In genomic region chr6:73713426-73714147, GRCh38 we compare ENCODE assay signal across 13 cellular contexts. TPM values are rescaled to one million over a fixed set of nuclear protein-coding genes. Genes with fewer than 3 reads are reported as not detected.
DNase-seq lines count a peak whose midpoint lies in the region; ATAC-seq, FAIRE-seq and TF ChIP-seq lines count a peak whose summit lies in the region.
"Had no signal": no experiment of that assay in that cellular context is flagged by ENCODE, and none has a peak within 500 bp of the region (broad histone marks: within the 10 kb centered on the region; RNA-seq: fewer than 3 reads in every experiment).

No MANE protein-coding gene starts in this region.

- no peaks in the 10 kb centered on the region for H3K27me3 Mint-ChIP-seq in endothelial cell (ENCODE audit: unreplicated experiment)
- no peaks in the 10 kb centered on the region for H3K27me3 Mint-ChIP-seq in chondrocyte (ENCODE audit: low read depth)
- H3K27me3 Mint-ChIP-seq: activated B cell treated with CpG ODN at 0.5 μM for 24 hours; central memory CD8-positive, alpha-beta T cell had no signal

- H3K9ac ChIP-seq in parathyroid adenoma, result no peak overlapping the region

- H2AFZ ChIP-seq in parathyroid adenoma, result peak overlapping the region; percentile 49

- H3K4me1 Mint-ChIP-seq in endothelial cell (ENCODE audit: unreplicated experiment) (peaks cover 23% of the 10 kb centered on the region), chondrocyte (ENCODE audit: low read depth) (peaks cover 26% of the 10 kb centered on the region)
- H3K4me1 Mint-ChIP-seq: central memory CD8-positive, alpha-beta T cell had no signal

- 58 to 69% (median 59%) methylated on average over 8 of the region's 8 CpGs for WGBS in small intestine, 3 donors

- H3K36me3 Mint-ChIP-seq in endothelial cell (ENCODE audit: low read depth, unreplicated experiment), result peaks cover 18% of the 10 kb centered on the region
- peaks cover 5% of the 10 kb centered on the region for H3K36me3 Mint-ChIP-seq in chondrocyte (ENCODE audit: low read depth)

- H3K36me3 ChIP-seq in parathyroid adenoma (ENCODE audit: control insufficient read depth, insufficient read depth, low read length) (no peaks in the 10 kb centered on the region), small intestine (ENCODE audit: control insufficient read depth in 2 of 2, insufficient read depth in 2 of 2, low read length in 2 of 2) (no peaks in the 10 kb centered on the region)

- H3K27me3 ChIP-seq in parathyroid adenoma (ENCODE audit: control insufficient read depth, insufficient read depth, low read length), result no peaks in the 10 kb centered on the region
- H3K27me3 ChIP-seq in small intestine (ENCODE audit: control insufficient read depth in 2 of 2, insufficient read depth in 2 of 2, low read length in 2 of 2), result no peaks in the 10 kb centered on the region

- H3K9me3 Mint-ChIP-seq in endothelial cell (ENCODE audit: unreplicated experiment) (no peaks in the 10 kb centered on the region), chondrocyte (ENCODE audit: low read depth) (peaks cover 7% of the 10 kb centered on the region)
- H3K9me3 Mint-ChIP-seq: activated B cell treated with CpG ODN at 0.5 μM for 24 hours; central memory CD8-positive, alpha-beta T cell had no signal

- peaks cover 13% of the 10 kb centered on the region for H3K79me2 ChIP-seq in parathyroid adenoma

- H3K4me3 Mint-ChIP-seq in endothelial cell (ENCODE audit: unreplicated experiment), result no peak overlapping the region
- H3K4me3 Mint-ChIP-seq in chondrocyte (ENCODE audit: unreplicated experiment), result no peak overlapping the region
- H3K4me3 Mint-ChIP-seq: activated B cell treated with CpG ODN at 0.5 μM for 24 hours; central memory CD8-positive, alpha-beta T cell had no signal

- peak overlapping the region; percentile 1 for H3K4me2 ChIP-seq in parathyroid adenoma (ENCODE audit: low read length)

- TF ChIP-seq CTCF in endothelial cell (IDR thresholded peaks at IDR 0.05; ENCODE audit: unreplicated experiment) (no peak), parathyroid adenoma (IDR thresholded peaks at IDR 0.05) (no peak), chondrocyte (IDR thresholded peaks at IDR 0.05) (no peak), GM13977 (IDR thresholded peaks at IDR 0.05; ENCODE audit: extremely low read depth, insufficient read depth, missing control alignments) (no peak)

- no peak for FAIRE-seq in small intestine (lab: Jason Lieb, UNC)

- no peak for ATAC-seq in HG03457 (IDR thresholded peaks at IDR 0.05; ENCODE audit: unreplicated experiment)

- no peak overlapping the region for H3K4me3 ChIP-seq in Jurkat, Clone E6-1 (ENCODE audit: low read length)
- H3K4me3 ChIP-seq in parathyroid adenoma (ENCODE audit: low read depth, low read length) (no peak overlapping the region), small intestine (ENCODE audit: low read depth in 1 of 2, low read length in 2 of 2) (no peak overlapping the region)

- peaks cover 30% of the 10 kb centered on the region for H3K4me1 ChIP-seq in parathyroid adenoma
- H3K4me1 ChIP-seq in small intestine (ENCODE audit: control insufficient read depth in 2 of 2, insufficient read depth in 1 of 2, low read depth in 1 of 2, low read length in 1 of 2), result no peaks in the 10 kb centered on the region

- H3K9me3 ChIP-seq in parathyroid adenoma (ENCODE audit: control insufficient read depth, low read length), result no peaks in the 10 kb centered on the region
- no peaks in the 10 kb centered on the region for H3K9me3 ChIP-seq in small intestine (ENCODE audit: control insufficient read depth, low read depth)

- H3K27ac ChIP-seq in parathyroid adenoma, result peak overlapping the region; percentile 53
- peak overlapping the region in 1 of 2 donors; percentile 66 for H3K27ac ChIP-seq in small intestine (ENCODE audit: low read depth in 1 of 2, low read length in 1 of 2)

- peak overlapping the region; percentile 87 for H3K27ac Mint-ChIP-seq in endothelial cell (ENCODE audit: unreplicated experiment)
- no peak overlapping the region for H3K27ac Mint-ChIP-seq in chondrocyte (ENCODE audit: unreplicated experiment)
- H3K27ac Mint-ChIP-seq: activated B cell treated with CpG ODN at 0.5 μM for 24 hours had no signal

- peak; percentile 58 for DNase-seq in GDM1 (lab: John Stamatoyannopoulos, UW)
- peak; percentile 5 for DNase-seq in Jurkat, Clone E6-1 (ENCODE audit: low read depth, low spot score)
- DNase-seq in endothelial cell (ENCODE audit: low spot score), result no peak
- DNase-seq in small intestine, result no peak
- DNase-seq in chondrocyte (ENCODE audit: low spot score), result no peak
- no peak for DNase-seq in GM13977 (ENCODE audit: low spot score)
- DNase-seq: activated B cell treated with CpG ODN at 0.5 μM for 24 hours; activated effector memory CD4-positive, alpha-beta T cell treated with anti-CD3 and anti-CD28 coated beads, Interleukin-2, amount 50 U/mL, for 16 hours; DMS153; NCI-H187 treated with DMSO at 0.1 percent for 48 hours had no signal

- in situ Hi-C loops in GM13977 (cut with MboI; ENCODE audit: low pct_unique_long_range_greater_than_20kb, low sequenced_read_pairs, unreplicated experiment), result no loop called here

RNA-seq across cellular contexts. Expression of gene CD109, which starts 17.6 kb away (rescaled TPM):
- polyA plus RNA-seq in Jurkat, Clone E6-1 (2012; ENCODE audit: insufficient read depth, insufficient read length), result 2.8 TPM
- total RNA-seq in endothelial cell (ENCODE audit: unreplicated experiment), result 60.2 TPM
- under 1 TPM in 2 of 3 donors, not detected in 1; under 0.01 to 0.98 TPM for polyA plus RNA-seq in small intestine
- total RNA-seq in chondrocyte, result 25.4 to 33.1 TPM (median 26.0 TPM) in 3 replicates

RNA-seq across cellular contexts. Expression of gene SLC17A5, which starts 59.8 kb away (rescaled TPM):
- 5.9 TPM for polyA plus RNA-seq in Jurkat, Clone E6-1 (2012; ENCODE audit: insufficient read depth, insufficient read length)
- 17.5 TPM for total RNA-seq in endothelial cell (ENCODE audit: unreplicated experiment)
- 10 to 100 TPM in 1 of 3 donors, 1 to 10 TPM in 2; 4.9 to 17.5 (median 5.4) TPM for polyA plus RNA-seq in small intestine
- 29.8 to 48.2 TPM (median 33.0 TPM) in 3 replicates for total RNA-seq in chondrocyte

Comparison
In these comparisons a context has a peak if more than half of its experiments do, and no peak if none do; other contexts are left out.
1. DNase-seq: peak in GDM1 (single experiment) and Jurkat, Clone E6-1 (single experiment); none in endothelial cell (single experiment), small intestine (single experiment), chondrocyte (single experiment) and GM13977 (single experiment).